In genomic region chr13:72346716-72347115, GRCh38 we compare ENCODE assay signal across 32 cellular contexts.
"Had no signal": no experiment of that assay in that cellular context is flagged by ENCODE, and none has a peak within 500 bp of the region (broad histone marks: within the 10 kb centered on the region; RNA-seq: fewer than 3 reads in every experiment).

No MANE protein-coding gene starts in this region.

- H3K27ac Mint-ChIP-seq: naive thymus-derived CD8-positive, alpha-beta T cell; natural killer cell treated with Interleukin-12 subunit alpha and Interleukin-12 subunit beta and Interleukin-15 and Interleukin-18, amount 100 ng/mL, for 72 hours; nephron progenitor cell; progenitor cell of endocrine pancreas; stimulated activated memory B cell treated with anti-CD40 and anti-IgM and Interleukin-4, amounts not matched to agents 10 μg/mL and 1 μg/mL and 100 μg/mL, for 72 hours; stimulated activated naive CD8-positive, alpha-beta T cell treated with anti-CD3 and anti-CD28 coated beads, Interleukin-15, amount 100 ng/mL, for 72 hours; type B pancreatic cell had no signal

- H3K27ac ChIP-seq: ovary, parathyroid adenoma, psoas muscle, skin epidermis, spleen, suprapubic skin, testis, tibial artery, transverse colon, upper lobe of right lung, uterus had no signal

- H3K36me3 ChIP-seq: ovary, spleen, suprapubic skin, tibial artery, transverse colon, upper lobe of right lung, uterus had no signal

- H3K79me2 ChIP-seq: parathyroid adenoma had no signal

- H3K27me3 Mint-ChIP-seq: naive thymus-derived CD8-positive, alpha-beta T cell; natural killer cell treated with Interleukin-12 subunit alpha and Interleukin-12 subunit beta and Interleukin-15 and Interleukin-18, amount 100 ng/mL, for 72 hours; progenitor cell of endocrine pancreas; stimulated activated memory B cell treated with anti-CD40 and anti-IgM and Interleukin-4, amounts not matched to agents 10 μg/mL and 1 μg/mL and 100 μg/mL, for 72 hours; stimulated activated naive CD8-positive, alpha-beta T cell treated with anti-CD3 and anti-CD28 coated beads, Interleukin-15, amount 100 ng/mL, for 72 hours; type B pancreatic cell had no signal

- H3K9me3 ChIP-seq: ovary, psoas muscle, suprapubic skin, testis, tibial artery, transverse colon, upper lobe of right lung, uterus had no signal

- H3K4me3 Mint-ChIP-seq: naive thymus-derived CD8-positive, alpha-beta T cell; natural killer cell treated with Interleukin-12 subunit alpha and Interleukin-12 subunit beta and Interleukin-15 and Interleukin-18, amount 100 ng/mL, for 72 hours; nephron progenitor cell; neural crest cell; stimulated activated memory B cell treated with anti-CD40 and anti-IgM and Interleukin-4, amounts not matched to agents 10 μg/mL and 1 μg/mL and 100 μg/mL, for 72 hours; stimulated activated naive CD8-positive, alpha-beta T cell treated with anti-CD3 and anti-CD28 coated beads, Interleukin-15, amount 100 ng/mL, for 72 hours; type B pancreatic cell had no signal

- DNase-seq: naive thymus-derived CD8-positive, alpha-beta T cell; nephron progenitor cell; occipital lobe; ovary; posterior cingulate gyrus; psoas muscle; right cardiac atrium; spleen; stimulated activated CD4-positive, alpha-beta T cell treated with anti-CD3 and anti-CD28 coated beads, Interleukin-12 subunit alpha, Interleukin-12 subunit beta, amount 100 ng/mL, for 4 hours; stimulated activated CD4-positive, alpha-beta T cell treated with anti-CD3 and anti-CD28 coated beads, Interleukin-1b, Interleukin-23, amount 100 ng/mL, for 48 hours; stimulated activated CD4-positive, alpha-beta T cell treated with anti-CD3 and anti-CD28 coated beads, Interleukin-4, amount 100 ng/mL, for 1 hour; stimulated activated CD4-positive, alpha-beta T cell treated with anti-CD3 and anti-CD28 coated beads, Interleukin-4, amount 100 ng/mL, for 4 hours; stimulated activated CD8-positive, alpha-beta memory T cell treated with anti-CD3 and anti-CD28 coated beads, Interleukin-4, amount 100 ng/mL, for 48 hours; stimulated activated naive CD4-positive, alpha-beta T cell; stimulated activated naive CD8-positive, alpha-beta T cell treated with anti-CD3 and anti-CD28 coated beads, Interleukin-15, amount 100 ng/mL, for 72 hours; stimulated activated naive CD8-positive, alpha-beta T cell treated with anti-CD3 and anti-CD28 coated beads, Interleukin-15, Interleukin-2, amounts not matched to agents 100 U/mL and 50 U/mL, for 24 hours; substantia nigra; testis; tibial artery; transverse colon; upper lobe of right lung; uterus had no signal

- H3K9ac ChIP-seq: parathyroid adenoma had no signal

- H3K4me3 ChIP-seq: ovary, psoas muscle, skin epidermis, smooth muscle cell, spleen, suprapubic skin, testis, tibial artery, transverse colon, upper lobe of right lung, uterus had no signal

- H3K4me1 ChIP-seq: parathyroid adenoma, psoas muscle, spleen, suprapubic skin, testis, tibial artery, transverse colon, upper lobe of right lung, uterus had no signal

- H3K9me3 Mint-ChIP-seq: nephron progenitor cell; stimulated activated memory B cell treated with anti-CD40 and anti-IgM and Interleukin-4, amounts not matched to agents 10 μg/mL and 1 μg/mL and 100 μg/mL, for 72 hours; type B pancreatic cell had no signal

- H3K4me1 Mint-ChIP-seq: naive thymus-derived CD8-positive, alpha-beta T cell; nephron progenitor cell; neural crest cell; stimulated activated memory B cell treated with anti-CD40 and anti-IgM and Interleukin-4, amounts not matched to agents 10 μg/mL and 1 μg/mL and 100 μg/mL, for 72 hours; stimulated activated naive CD8-positive, alpha-beta T cell treated with anti-CD3 and anti-CD28 coated beads, Interleukin-15, amount 100 ng/mL, for 72 hours had no signal

- H2AFZ ChIP-seq: parathyroid adenoma had no signal

- H3K36me3 Mint-ChIP-seq: naive thymus-derived CD8-positive, alpha-beta T cell; stimulated activated memory B cell treated with anti-CD40 and anti-IgM and Interleukin-4, amounts not matched to agents 10 μg/mL and 1 μg/mL and 100 μg/mL, for 72 hours; type B pancreatic cell had no signal

- H3K4me2 ChIP-seq: smooth muscle cell had no signal

- H3K27me3 ChIP-seq: spleen, suprapubic skin, testis, tibial artery, transverse colon, upper lobe of right lung, uterus had no signal

- ATAC-seq: naive thymus-derived CD8-positive, alpha-beta T cell; natural killer cell treated with Interleukin-12 subunit alpha and Interleukin-12 subunit beta and Interleukin-15 and Interleukin-18, amount 100 ng/mL, for 72 hours; psoas muscle; right cardiac atrium; sciatic nerve; stimulated activated memory B cell treated with anti-CD40 and anti-IgM and Interleukin-4, amounts not matched to agents 10 μg/mL and 1 μg/mL and 100 μg/mL, for 72 hours; stimulated activated naive CD8-positive, alpha-beta T cell treated with anti-CD3 and anti-CD28 coated beads, Interleukin-15, amount 100 ng/mL, for 72 hours; stimulated activated naive CD8-positive, alpha-beta T cell treated with anti-CD3 and anti-CD28 coated beads, Interleukin-15, Interleukin-2, amounts not matched to agents 100 U/mL and 50 U/mL, for 24 hours; upper lobe of right lung had no signal
